Comparison of ENCODE assay signal across 13 cellular contexts in the genomic region with DNA sequence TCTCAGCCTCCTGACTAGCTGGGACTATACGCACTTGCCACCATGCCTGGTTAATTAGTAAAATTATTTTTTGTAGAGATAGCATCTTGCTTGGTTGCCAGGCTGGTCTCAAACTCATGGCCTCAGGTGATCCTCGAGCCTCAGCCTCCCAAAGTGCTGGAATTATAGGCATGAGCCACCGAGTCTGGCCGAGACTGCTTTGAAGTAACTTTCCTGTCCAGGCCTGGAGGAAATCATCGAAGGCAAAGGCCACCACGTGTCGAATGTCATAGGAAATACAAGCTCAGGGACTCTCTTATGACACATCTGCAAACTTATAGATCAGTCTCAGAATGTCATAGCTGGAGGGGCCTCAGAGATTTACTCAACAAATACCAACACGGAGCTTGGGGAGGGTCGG. TPM values are rescaled to one million over a fixed set of nuclear protein-coding genes. Genes with fewer than 3 reads are reported as not detected.
DNase-seq lines count a peak whose midpoint lies in the region; ATAC-seq, FAIRE-seq and TF ChIP-seq lines count a peak whose summit lies in the region.
"Had no signal": no experiment of that assay in that cellular context is flagged by ENCODE, and none has a peak within 500 bp of the region (broad histone marks: within the 10 kb centered on the region; RNA-seq: fewer than 3 reads in every experiment).

No MANE protein-coding gene starts in this region.

- H4K20me1 ChIP-seq in keratinocyte (ENCODE audit: control insufficient read depth, extremely low read depth, insufficient read depth, low read length) (peaks cover 4% of the 10 kb centered on the region), GM23338 (replicated peaks; ENCODE audit: insufficient read depth) (peaks cover 3% of the 10 kb centered on the region; the same call in 1 of the 2 replicates)

- TF ChIP-seq CTCF in adrenal gland (IDR thresholded peaks at IDR 0.05) (no peak), keratinocyte (optimal IDR thresholded peaks at IDR 0.05 in 1 of 3, IDR thresholded peaks at IDR 0.05 in 1 of 3, conservative IDR thresholded peaks at IDR 0.05 in 1 of 3; ENCODE audit: extremely low read depth in 1 of 3, insufficient read depth in 2 of 3, low read length in 3 of 3) (no peak), GM23338 (conservative IDR thresholded peaks at IDR 0.05; ENCODE audit: low read depth in 2 of 2) (no peak)

- H3K79me2 ChIP-seq in keratinocyte (ENCODE audit: control insufficient read depth, insufficient read depth, low read length) (peaks cover 53% of the 10 kb centered on the region), GM23338 (replicated peaks; ENCODE audit: insufficient read depth) (peaks cover 97% of the 10 kb centered on the region)

- H3K9ac ChIP-seq in keratinocyte (ENCODE audit: control insufficient read depth, extremely low read depth, insufficient read depth, low read length): peak overlapping the region; percentile 78
- peak overlapping the region; percentile 79 for H3K9ac ChIP-seq in skeletal muscle satellite cell (ENCODE audit: low read depth, low read length)

- H3K9me3 ChIP-seq in CD8-positive, alpha-beta memory T cell (ENCODE audit: low read length): no peaks in the 10 kb centered on the region
- no peaks in the 10 kb centered on the region for H3K9me3 ChIP-seq in adrenal gland (replicated peaks in 1 of 3)
- H3K9me3 ChIP-seq in keratinocyte (ENCODE audit: control insufficient read depth, low read depth, low read length): no peaks in the 10 kb centered on the region
- H3K9me3 ChIP-seq in skeletal muscle satellite cell (replicated peaks; ENCODE audit: low read length): no peaks in the 10 kb centered on the region

- no peaks in the 10 kb centered on the region for H3K36me3 ChIP-seq in CD8-positive, alpha-beta memory T cell (ENCODE audit: insufficient read depth, low read length)
- no peaks in the 10 kb centered on the region for H3K36me3 ChIP-seq in adrenal gland (replicated peaks in 1 of 2)
- no peaks in the 10 kb centered on the region for H3K36me3 ChIP-seq in keratinocyte (ENCODE audit: control insufficient read depth in 2 of 2, extremely low read depth in 1 of 2, insufficient read depth in 2 of 2, low read length in 2 of 2)
- no peaks in the 10 kb centered on the region for H3K36me3 ChIP-seq in skeletal muscle satellite cell (ENCODE audit: insufficient read depth, low read length)
- H3K36me3 ChIP-seq in GM23338 (ENCODE audit: insufficient read depth): no peaks in the 10 kb centered on the region

- H3K4me1 ChIP-seq in CD8-positive, alpha-beta memory T cell (ENCODE audit: insufficient read depth, low read length): peaks cover 34% of the 10 kb centered on the region
- H3K4me1 ChIP-seq in adrenal gland (replicated peaks in 1 of 2) (peaks cover 0 to 26% of the 10 kb centered on the region in 2 donors), keratinocyte (ENCODE audit: control insufficient read depth, extremely low read depth, insufficient read depth, low read length) (peaks cover 32% of the 10 kb centered on the region), skeletal muscle satellite cell (ENCODE audit: control insufficient read depth, insufficient read depth, low read length) (peaks cover 31% of the 10 kb centered on the region), GM23338 (ENCODE audit: insufficient read depth) (peaks cover 19% of the 10 kb centered on the region)

- no peak overlapping the region for H3K4me3 Mint-ChIP-seq in CD8-positive, alpha-beta memory T cell
- H3K4me3 Mint-ChIP-seq in GM23338: no peak overlapping the region

- peak overlapping the region; percentile 25 to 69 (median 48) for H3K27ac Mint-ChIP-seq in CD8-positive, alpha-beta memory T cell
- no peak overlapping the region for H3K27ac Mint-ChIP-seq in GM23338

- POLR2A ChIA-PET in CD8-positive, alpha-beta memory T cell (lab: Charles Lee): interaction anchor here (0.9 kb wide), 1 partner anchor 13 kb away, joined by 5 read pairs; no protein-coding TSS in a partner anchor

- ATAC-seq in GM21825 (IDR thresholded peaks at IDR 0.05; ENCODE audit: unreplicated experiment) (no peak), GM23338 (no peak), HG02981 (IDR thresholded peaks at IDR 0.05; ENCODE audit: unreplicated experiment) (no peak)

- H3K36me3 Mint-ChIP-seq in CD8-positive, alpha-beta memory T cell: peaks cover 0 to 52% (median 10%) of the 10 kb centered on the region in 3 donors
- peaks cover 8% of the 10 kb centered on the region; the same call in 1 of the 3 replicates for H3K36me3 Mint-ChIP-seq in GM23338 (ENCODE audit: low read depth)

- no peaks in the 10 kb centered on the region for H3K27me3 ChIP-seq in CD8-positive, alpha-beta memory T cell (ENCODE audit: insufficient read depth, low read length, poor library complexity, severe bottlenecking)
- no peaks in the 10 kb centered on the region for H3K27me3 ChIP-seq in adrenal gland
- H3K27me3 ChIP-seq in keratinocyte (ENCODE audit: control insufficient read depth, extremely low read depth, insufficient read depth, low read length): no peaks in the 10 kb centered on the region
- no peaks in the 10 kb centered on the region for H3K27me3 ChIP-seq in skeletal muscle satellite cell (ENCODE audit: control insufficient read depth, insufficient read depth, low read length)
- no peaks in the 10 kb centered on the region for H3K27me3 ChIP-seq in GM23338 (ENCODE audit: insufficient read depth)

- no peak for FAIRE-seq in keratinocyte (lab: Jason Lieb, UNC)

- H3K4me1 Mint-ChIP-seq in CD8-positive, alpha-beta memory T cell: peaks cover 70 to 96% (median 90%) of the 10 kb centered on the region in 3 donors
- peaks cover 22% of the 10 kb centered on the region for H3K4me1 Mint-ChIP-seq in GM23338

- H3K4me2 ChIP-seq in keratinocyte (ENCODE audit: control insufficient read depth, extremely low read depth, insufficient read depth, low read depth, low read length) (no peak overlapping the region), skeletal muscle satellite cell (ENCODE audit: low read length) (peak overlapping the region; percentile 77), GM23338 (no peak overlapping the region)

- H3K27me3 Mint-ChIP-seq in CD8-positive, alpha-beta memory T cell: no peaks in the 10 kb centered on the region
- peaks cover 8% of the 10 kb centered on the region for H3K27me3 Mint-ChIP-seq in GM23338 (ENCODE audit: insufficient read depth, low read depth, poor library complexity)

- no peaks in the 10 kb centered on the region for H3K9me2 ChIP-seq in GM23338 (ENCODE audit: insufficient read depth)

- H3K4me3 ChIP-seq in CD8-positive, alpha-beta memory T cell (ENCODE audit: low read length): no peak overlapping the region
- no peak overlapping the region for H3K4me3 ChIP-seq in adrenal gland
- H3K4me3 ChIP-seq in keratinocyte (ENCODE audit: control insufficient read depth in 2 of 3, extremely low read depth in 1 of 3, insufficient read depth in 2 of 3, low read depth in 1 of 3, low read length in 3 of 3): no peak overlapping the region
- H3K4me3 ChIP-seq in skeletal muscle satellite cell (ENCODE audit: low read length): no peak overlapping the region
- H3K4me3 ChIP-seq in GM23338: no peak overlapping the region

- H3K9me1 ChIP-seq in keratinocyte (ENCODE audit: control insufficient read depth, extremely low read depth, insufficient read depth, low read length): peaks cover 4% of the 10 kb centered on the region

- 79 to 86% (median 83%) methylated on average over 9 of the region's 9 CpGs for WGBS in adrenal gland, 4 donors

- H3F3A ChIP-seq in GM23338 (replicated peaks; ENCODE audit: low read depth): 0 out of 2 replicates have a peak, but pooled peaks cover 3% of the 10 kb centered on the region

- dilution Hi-C loops in keratinocyte (cut with MboI; ENCODE audit: extremely low pct_ligation_motif_present, low sequenced_read_pairs): no loop called here

- H3K9me3 Mint-ChIP-seq in CD8-positive, alpha-beta memory T cell: no peaks in the 10 kb centered on the region
- H3K9me3 Mint-ChIP-seq in GM23338: no peaks in the 10 kb centered on the region

- no peak for TF ChIP-seq POLR2A in adrenal gland (IDR thresholded peaks at IDR 0.05)

- no peak overlapping the region for H3K27ac ChIP-seq in CD8-positive, alpha-beta memory T cell (ENCODE audit: low read depth, low read length)
- H3K27ac ChIP-seq in adrenal gland (peak overlapping the region in 3 of 5 donors; percentile 49 to 72 (median 50)), keratinocyte (ENCODE audit: control insufficient read depth, insufficient read depth, low read length) (peak overlapping the region; percentile 94), GM23338 (ENCODE audit: low read depth) (no peak overlapping the region)

- CTCF ChIA-PET in CD8-positive, alpha-beta memory T cell (lab: Charles Lee): interaction anchor here (0.7 to 1.6 kb wide), 5 partner anchors 13 to 123 kb away, joined by 3 to 5 read pairs (median 4); no protein-coding TSS in a partner anchor

- H2AFZ ChIP-seq in keratinocyte (ENCODE audit: control insufficient read depth, low read length): no peak overlapping the region
- no peak overlapping the region for H2AFZ ChIP-seq in GM23338

- intact Hi-C loops in adrenal gland (cut with DNase I): no loop called here

- no peak for DNase-seq in CD8-positive, alpha-beta memory T cell
- DNase-seq in adrenal gland (no peak), keratinocyte (ENCODE audit: low read depth, low spot score) (no peak), amygdala (lab: John Stamatoyannopoulos, UW) (no peak), GM23338 (ENCODE audit: low spot score) (no peak)
- DNase-seq: activated CD4-positive, alpha-beta T cell treated with anti-CD3 and anti-CD28 coated beads for 1 hour; activated naive CD4-positive, alpha-beta T cell treated with anti-CD3 and anti-CD28 coated beads, Interleukin-2, amount 50 U/mL, for 16 hours; NCI-H446; retina; SHP77 had no signal

TF ChIP-seq in GM23338, 12 proteins besides CTCF, POLR2A, EP300 and RAD21:
- no peak for TF ChIP-seq JUNB (IDR thresholded peaks at IDR 0.05; ENCODE audit: unreplicated experiment)

RNA-seq across cellular contexts. Expression of a gene that starts 25.1 kb away (rescaled TPM):
- 100 to 1,000 TPM; 145 to 148 TPM for total RNA-seq in CD8-positive, alpha-beta memory T cell
- 20.1 TPM for polyA plus RNA-seq in CD8-positive, alpha-beta memory T cell
- 100 to 1,000 TPM in 1 of 8 donors, 10 to 100 TPM in 7; 38.6 to 136 (median 61.2) TPM for total RNA-seq in adrenal gland
- polyA plus RNA-seq in adrenal gland: 10 to 100 TPM; 14.5 to 48.7 (median 26.9) TPM
- 18.5 to 30.1 TPM (median 19.2 TPM) in 3 replicates for polyA plus RNA-seq in keratinocyte
- polyA plus RNA-seq in keratinocyte (2011; ENCODE audit: low read depth): 12.1 TPM
- 19.0 and 25.8 TPM in 2 replicates for polyA plus RNA-seq in keratinocyte (2011; cell fraction: cytosol; rRNA removed)
- 29.1 and 30.6 TPM in 2 replicates for polyA plus RNA-seq in keratinocyte (2011; cell fraction: nucleus; rRNA removed)
- polyA plus RNA-seq in keratinocyte (2012; ENCODE audit: low replicate concordance): 13.3 and 28.0 TPM in 2 replicates
- polyA minus RNA-seq in keratinocyte: 22.0 to 50.7 TPM (median 27.9 TPM) in 3 replicates
- polyA minus RNA-seq in keratinocyte (2011; cell fraction: cytosol; rRNA and poly(A)+ RNA removed): 21.5 TPM
- polyA minus RNA-seq in keratinocyte (2011; cell fraction: nucleus; rRNA and poly(A)+ RNA removed): 16.7 and 26.4 TPM in 2 replicates
- total RNA-seq in skeletal muscle satellite cell (2012; rRNA removed): 13.7 and 24.7 TPM in 2 replicates
- total RNA-seq in GM23338 (2014; rRNA removed; shearing (Covaris generic)): 80.7 and 82.8 TPM in 2 replicates
- 9.9 and 10.9 TPM in 2 replicates for polyA plus RNA-seq in GM23338 (2016; fragmentation: Nextera tagmentation; extraction: Ambion mirVana)

Comparison
In these comparisons a context has a peak if more than half of its experiments do, and no peak if none do; other contexts are left out.
1. H3K27ac ChIP-seq: peak in adrenal gland (3 of 5) and keratinocyte (single experiment); none in CD8-positive, alpha-beta memory T cell (single experiment) and GM23338 (single experiment).